In genomic region chr1:20486457-20487235, GRCh38 we compare ENCODE assay signal across 1 cellular context.
TF ChIP-seq lines count a peak whose summit lies in the region.

No MANE protein-coding gene starts in this region.

TF ChIP-seq in HepG2, 621 proteins besides CTCF, POLR2A, EP300 and RAD21 (continued from another document and continues in another):
- peak; percentile 83; the same call in 1 of the 2 replicates for TF ChIP-seq TAF1 (CRISPR knock-in tag; IDR thresholded peaks at IDR 0.05)
- no peak; the same call in 1 of the 2 replicates for TF ChIP-seq MIER2 (CRISPR knock-in tag; IDR thresholded peaks at IDR 0.05)
- TF ChIP-seq ZNF615 (CRISPR knock-in tag; IDR thresholded peaks at IDR 0.05; ENCODE audit: borderline replicate concordance), result no peak; the same call in 1 of the 2 replicates
- no peak for TF ChIP-seq ZNF264 (CRISPR knock-in tag; IDR thresholded peaks at IDR 0.05)
- TF ChIP-seq HNRNPL (IDR thresholded peaks at IDR 0.05; ENCODE audit: low read depth, low read length), result peak; percentile 91
- TF ChIP-seq BRD4 (CRISPR knock-in tag; IDR thresholded peaks at IDR 0.05), result 0 out of 2 replicates have a peak, but pooled peaks have one; percentile 18
- no peak for TF ChIP-seq TCF12 (IDR thresholded peaks at IDR 0.05)
- no peak for TF ChIP-seq TCF12 (CRISPR knock-in tag; IDR thresholded peaks at IDR 0.05)
- TF ChIP-seq SMC3 (IDR thresholded peaks at IDR 0.05; ENCODE audit: low read length), result no peak
- TF ChIP-seq ZNF781 (CRISPR knock-in tag; IDR thresholded peaks at IDR 0.05; ENCODE audit: borderline replicate concordance, not compliant biosample characterization), result peak; percentile 19
- TF ChIP-seq AKNA (CRISPR knock-in tag; IDR thresholded peaks at IDR 0.05; ENCODE audit: borderline replicate concordance), result no peak
- peak; percentile 32; the same call in 1 of the 2 replicates for TF ChIP-seq ZBTB7B (CRISPR knock-in tag; IDR thresholded peaks at IDR 0.05)
- no peak; the same call in none of the 2 replicates for TF ChIP-seq ZNF329 (CRISPR knock-in tag; IDR thresholded peaks at IDR 0.05; ENCODE audit: low read depth)
- TF ChIP-seq FOXC1 (CRISPR knock-in tag; IDR thresholded peaks at IDR 0.05; ENCODE audit: borderline replicate concordance), result no peak; the same call in 1 of the 2 replicates
- TF ChIP-seq MEIS1 (CRISPR knock-in tag; IDR thresholded peaks at IDR 0.05; ENCODE audit: borderline replicate concordance), result no peak; the same call in 1 of the 2 replicates
- TF ChIP-seq ZNF121 (CRISPR knock-in tag; IDR thresholded peaks at IDR 0.05), result no peak
- TF ChIP-seq GPN1 (CRISPR knock-in tag; IDR thresholded peaks at IDR 0.05; ENCODE audit: borderline replicate concordance), result no peak
- TF ChIP-seq, protein P1, sequence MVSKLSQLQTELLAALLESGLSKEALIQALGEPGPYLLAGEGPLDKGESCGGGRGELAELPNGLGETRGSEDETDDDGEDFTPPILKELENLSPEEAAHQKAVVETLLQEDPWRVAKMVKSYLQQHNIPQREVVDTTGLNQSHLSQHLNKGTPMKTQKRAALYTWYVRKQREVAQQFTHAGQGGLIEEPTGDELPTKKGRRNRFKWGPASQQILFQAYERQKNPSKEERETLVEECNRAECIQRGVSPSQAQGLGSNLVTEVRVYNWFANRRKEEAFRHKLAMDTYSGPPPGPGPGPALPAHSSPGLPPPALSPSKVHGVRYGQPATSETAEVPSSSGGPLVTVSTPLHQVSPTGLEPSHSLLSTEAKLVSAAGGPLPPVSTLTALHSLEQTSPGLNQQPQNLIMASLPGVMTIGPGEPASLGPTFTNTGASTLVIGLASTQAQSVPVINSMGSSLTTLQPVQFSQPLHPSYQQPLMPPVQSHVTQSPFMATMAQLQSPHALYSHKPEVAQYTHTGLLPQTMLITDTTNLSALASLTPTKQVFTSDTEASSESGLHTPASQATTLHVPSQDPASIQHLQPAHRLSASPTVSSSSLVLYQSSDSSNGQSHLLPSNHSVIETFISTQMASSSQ (IDR thresholded peaks at IDR 0.05; ENCODE audit: low read depth), result 0 out of 2 replicates have a peak, but pooled peaks have one; percentile 22
- TF ChIP-seq, protein P1 (CRISPR knock-in tag; IDR thresholded peaks at IDR 0.05; ENCODE audit: borderline replicate concordance), result peak; percentile 82; the same call in 1 of the 2 replicates
- peak; percentile 51; the same call in 1 of the 2 replicates for TF ChIP-seq KAT8 (CRISPR knock-in tag; IDR thresholded peaks at IDR 0.05)
- TF ChIP-seq ZFAT (CRISPR knock-in tag; conservative IDR thresholded peaks at IDR 0.05), result no peak
- TF ChIP-seq CCAR2 (optimal IDR thresholded peaks at IDR 0.05; ENCODE audit: low read depth, low read length), result no peak
- TF ChIP-seq POLR2G (IDR thresholded peaks at IDR 0.05; ENCODE audit: low read depth, low read length), result peak; percentile 89
- TF ChIP-seq, protein P2, sequence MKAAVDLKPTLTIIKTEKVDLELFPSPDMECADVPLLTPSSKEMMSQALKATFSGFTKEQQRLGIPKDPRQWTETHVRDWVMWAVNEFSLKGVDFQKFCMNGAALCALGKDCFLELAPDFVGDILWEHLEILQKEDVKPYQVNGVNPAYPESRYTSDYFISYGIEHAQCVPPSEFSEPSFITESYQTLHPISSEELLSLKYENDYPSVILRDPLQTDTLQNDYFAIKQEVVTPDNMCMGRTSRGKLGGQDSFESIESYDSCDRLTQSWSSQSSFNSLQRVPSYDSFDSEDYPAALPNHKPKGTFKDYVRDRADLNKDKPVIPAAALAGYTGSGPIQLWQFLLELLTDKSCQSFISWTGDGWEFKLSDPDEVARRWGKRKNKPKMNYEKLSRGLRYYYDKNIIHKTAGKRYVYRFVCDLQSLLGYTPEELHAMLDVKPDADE (CRISPR knock-in tag; IDR thresholded peaks at IDR 0.05), result no peak
- TF ChIP-seq ZNF430 (CRISPR knock-in tag; IDR thresholded peaks at IDR 0.05), result peak; percentile 86
- 0 out of 2 replicates have a peak, but pooled peaks have one; percentile 56 for TF ChIP-seq ZMYM3 (CRISPR knock-in tag; IDR thresholded peaks at IDR 0.05)
- TF ChIP-seq ZNF557 (CRISPR knock-in tag; IDR thresholded peaks at IDR 0.05), result no peak
- TF ChIP-seq, protein P3, sequence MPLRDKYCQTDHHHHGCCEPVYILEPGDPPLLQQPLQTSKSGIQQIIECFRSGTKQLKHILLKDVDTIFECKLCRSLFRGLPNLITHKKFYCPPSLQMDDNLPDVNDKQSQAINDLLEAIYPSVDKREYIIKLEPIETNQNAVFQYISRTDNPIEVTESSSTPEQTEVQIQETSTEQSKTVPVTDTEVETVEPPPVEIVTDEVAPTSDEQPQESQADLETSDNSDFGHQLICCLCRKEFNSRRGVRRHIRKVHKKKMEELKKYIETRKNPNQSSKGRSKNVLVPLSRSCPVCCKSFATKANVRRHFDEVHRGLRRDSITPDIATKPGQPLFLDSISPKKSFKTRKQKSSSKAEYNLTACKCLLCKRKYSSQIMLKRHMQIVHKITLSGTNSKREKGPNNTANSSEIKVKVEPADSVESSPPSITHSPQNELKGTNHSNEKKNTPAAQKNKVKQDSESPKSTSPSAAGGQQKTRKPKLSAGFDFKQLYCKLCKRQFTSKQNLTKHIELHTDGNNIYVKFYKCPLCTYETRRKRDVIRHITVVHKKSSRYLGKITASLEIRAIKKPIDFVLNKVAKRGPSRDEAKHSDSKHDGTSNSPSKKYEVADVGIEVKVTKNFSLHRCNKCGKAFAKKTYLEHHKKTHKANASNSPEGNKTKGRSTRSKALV (CRISPR knock-in tag; IDR thresholded peaks at IDR 0.05), result peak; percentile 79
- no peak for TF ChIP-seq RAD51 (IDR thresholded peaks at IDR 0.05; ENCODE audit: borderline replicate concordance)
- peak; percentile 84; the same call in 1 of the 2 replicates for TF ChIP-seq KLF12 (CRISPR knock-in tag; IDR thresholded peaks at IDR 0.05; ENCODE audit: borderline replicate concordance)
- TF ChIP-seq ZNF335 (CRISPR knock-in tag; IDR thresholded peaks at IDR 0.05), result peak; percentile 39; the same call in 1 of the 2 replicates
- 0 out of 3 replicates have a peak, but pooled peaks have one; percentile 35 for TF ChIP-seq MXI1 (IDR thresholded peaks at IDR 0.05; ENCODE audit: borderline replicate concordance, low read depth, low read length)
- TF ChIP-seq BCL3 (CRISPR knock-in tag; IDR thresholded peaks at IDR 0.05), result no peak; the same call in 1 of the 2 replicates
- TF ChIP-seq SNAPC2 (CRISPR knock-in tag; IDR thresholded peaks at IDR 0.05), result no peak
- no peak for TF ChIP-seq ZNF780A (CRISPR knock-in tag; IDR thresholded peaks at IDR 0.05)
- TF ChIP-seq NKX3-1 (CRISPR knock-in tag; IDR thresholded peaks at IDR 0.05), result no peak
- no peak for TF ChIP-seq ZBTB49 (CRISPR knock-in tag; IDR thresholded peaks at IDR 0.05; ENCODE audit: borderline replicate concordance)
- TF ChIP-seq PHF8 (CRISPR knock-in tag; IDR thresholded peaks at IDR 0.05), result peak; percentile 81
- TF ChIP-seq U2AF1 (optimal IDR thresholded peaks at IDR 0.05; ENCODE audit: low read depth, low read length), result no peak
- TF ChIP-seq CBFB (CRISPR knock-in tag; IDR thresholded peaks at IDR 0.05), result 0 out of 2 replicates have a peak, but pooled peaks have one; percentile 48
- TF ChIP-seq, protein P4, sequence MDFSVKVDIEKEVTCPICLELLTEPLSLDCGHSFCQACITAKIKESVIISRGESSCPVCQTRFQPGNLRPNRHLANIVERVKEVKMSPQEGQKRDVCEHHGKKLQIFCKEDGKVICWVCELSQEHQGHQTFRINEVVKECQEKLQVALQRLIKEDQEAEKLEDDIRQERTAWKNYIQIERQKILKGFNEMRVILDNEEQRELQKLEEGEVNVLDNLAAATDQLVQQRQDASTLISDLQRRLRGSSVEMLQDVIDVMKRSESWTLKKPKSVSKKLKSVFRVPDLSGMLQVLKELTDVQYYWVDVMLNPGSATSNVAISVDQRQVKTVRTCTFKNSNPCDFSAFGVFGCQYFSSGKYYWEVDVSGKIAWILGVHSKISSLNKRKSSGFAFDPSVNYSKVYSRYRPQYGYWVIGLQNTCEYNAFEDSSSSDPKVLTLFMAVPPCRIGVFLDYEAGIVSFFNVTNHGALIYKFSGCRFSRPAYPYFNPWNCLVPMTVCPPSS (IDR thresholded peaks at IDR 0.05), result no peak
- peak; percentile 33; the same call in 1 of the 2 replicates for TF ChIP-seq ZNF790 (CRISPR knock-in tag; IDR thresholded peaks at IDR 0.05; ENCODE audit: borderline replicate concordance)
- TF ChIP-seq JDP2 (CRISPR knock-in tag; IDR thresholded peaks at IDR 0.05; ENCODE audit: borderline replicate concordance), result no peak
- no peak for TF ChIP-seq NFE2L2 (IDR thresholded peaks at IDR 0.05; ENCODE audit: low read length)
- TF ChIP-seq EEA1 (CRISPR knock-in tag; IDR thresholded peaks at IDR 0.05; ENCODE audit: borderline replicate concordance), result no peak
- TF ChIP-seq REPIN1 (CRISPR knock-in tag; IDR thresholded peaks at IDR 0.05; ENCODE audit: borderline replicate concordance, low read depth), result peak; percentile 85
